1 cellular context compared by ENCODE assay signal in the genomic region with DNA sequence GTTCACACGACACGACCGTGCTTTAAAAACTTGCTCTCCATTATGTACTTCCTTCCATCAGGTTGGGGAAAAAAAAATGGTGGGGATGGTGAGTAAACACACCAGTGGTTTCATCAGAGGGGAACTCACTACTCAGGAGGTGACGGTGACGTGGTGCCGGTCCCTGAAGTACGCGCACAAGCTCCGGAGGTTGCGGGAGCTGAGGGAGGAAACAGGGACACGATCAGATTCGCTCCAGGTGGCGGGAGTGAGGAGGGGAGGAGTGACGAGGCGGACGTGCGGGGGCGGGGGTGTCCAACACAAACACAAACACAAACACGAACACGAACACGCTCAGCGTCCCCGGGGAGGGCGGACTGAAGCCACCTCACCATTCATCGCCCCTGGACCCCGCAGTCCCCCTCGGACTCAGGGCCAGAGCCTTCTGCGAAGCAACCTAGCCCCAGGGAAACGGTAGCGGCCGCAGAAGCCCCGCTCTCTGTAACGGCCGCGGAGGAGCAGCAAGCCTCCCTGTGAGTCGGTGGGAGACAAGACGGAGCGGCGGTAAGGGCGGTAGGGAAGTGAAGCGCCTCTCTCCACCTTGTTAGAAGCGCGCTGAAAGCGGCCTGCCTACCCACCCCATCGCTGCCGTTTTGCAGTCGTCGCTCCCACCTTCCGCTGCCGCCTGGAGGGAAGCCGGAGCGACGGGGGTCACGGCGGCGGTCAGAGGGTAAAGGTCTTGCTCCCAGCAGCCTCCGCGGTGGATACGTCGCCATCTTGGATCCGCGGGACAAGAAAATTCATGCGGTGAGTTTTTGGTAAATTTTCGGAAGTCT.
TF ChIP-seq lines count a peak whose summit lies in the region.

A gene with protein sequence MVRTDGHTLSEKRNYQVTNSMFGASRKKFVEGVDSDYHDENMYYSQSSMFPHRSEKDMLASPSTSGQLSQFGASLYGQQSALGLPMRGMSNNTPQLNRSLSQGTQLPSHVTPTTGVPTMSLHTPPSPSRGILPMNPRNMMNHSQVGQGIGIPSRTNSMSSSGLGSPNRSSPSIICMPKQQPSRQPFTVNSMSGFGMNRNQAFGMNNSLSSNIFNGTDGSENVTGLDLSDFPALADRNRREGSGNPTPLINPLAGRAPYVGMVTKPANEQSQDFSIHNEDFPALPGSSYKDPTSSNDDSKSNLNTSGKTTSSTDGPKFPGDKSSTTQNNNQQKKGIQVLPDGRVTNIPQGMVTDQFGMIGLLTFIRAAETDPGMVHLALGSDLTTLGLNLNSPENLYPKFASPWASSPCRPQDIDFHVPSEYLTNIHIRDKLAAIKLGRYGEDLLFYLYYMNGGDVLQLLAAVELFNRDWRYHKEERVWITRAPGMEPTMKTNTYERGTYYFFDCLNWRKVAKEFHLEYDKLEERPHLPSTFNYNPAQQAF (plus strand): TSS at position 739 of the 815 bp plus-strand sequence. CDS start 34,794 bp downstream, outside the sequence.

TF ChIP-seq in SK-N-SH treated with all-trans-retinoic acid at 6 μM for 48 hours, 23 proteins besides CTCF, POLR2A, EP300 and RAD21 (continued from another document):
- TF ChIP-seq, protein P1, sequence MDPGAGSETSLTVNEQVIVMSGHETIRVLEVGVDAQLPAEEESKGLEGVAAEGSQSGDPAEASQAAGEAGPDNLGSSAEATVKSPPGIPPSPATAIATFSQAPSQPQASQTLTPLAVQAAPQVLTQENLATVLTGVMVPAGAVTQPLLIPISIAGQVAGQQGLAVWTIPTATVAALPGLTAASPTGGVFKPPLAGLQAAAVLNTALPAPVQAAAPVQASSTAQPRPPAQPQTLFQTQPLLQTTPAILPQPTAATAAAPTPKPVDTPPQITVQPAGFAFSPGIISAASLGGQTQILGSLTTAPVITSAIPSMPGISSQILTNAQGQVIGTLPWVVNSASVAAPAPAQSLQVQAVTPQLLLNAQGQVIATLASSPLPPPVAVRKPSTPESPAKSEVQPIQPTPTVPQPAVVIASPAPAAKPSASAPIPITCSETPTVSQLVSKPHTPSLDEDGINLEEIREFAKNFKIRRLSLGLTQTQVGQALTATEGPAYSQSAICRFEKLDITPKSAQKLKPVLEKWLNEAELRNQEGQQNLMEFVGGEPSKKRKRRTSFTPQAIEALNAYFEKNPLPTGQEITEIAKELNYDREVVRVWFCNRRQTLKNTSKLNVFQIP (CRISPR knock-in tag; IDR thresholded peaks at IDR 0.05; ENCODE audit: borderline replicate concordance, low read depth) = no peak
- no peak for TF ChIP-seq TOX (CRISPR knock-in tag; IDR thresholded peaks at IDR 0.05; ENCODE audit: borderline replicate concordance)
- 0 out of 2 replicates have a peak, but pooled peaks have one; percentile 17 for TF ChIP-seq SNAI2 (CRISPR knock-in tag; IDR thresholded peaks at IDR 0.05)
- no peak for TF ChIP-seq RARB (CRISPR knock-in tag; IDR thresholded peaks at IDR 0.05)
- TF ChIP-seq ARNTL (CRISPR knock-in tag; IDR thresholded peaks at IDR 0.05; ENCODE audit: borderline replicate concordance, low read depth) = no peak
- no peak for TF ChIP-seq CSDC2 (CRISPR knock-in tag; IDR thresholded peaks at IDR 0.05)
- no peak for TF ChIP-seq ZNF565 (CRISPR knock-in tag; conservative IDR thresholded peaks at IDR 0.05; ENCODE audit: low read depth)
- 0 out of 2 replicates have a peak, but pooled peaks have one; percentile 45 for TF ChIP-seq ZFP3 (CRISPR knock-in tag; IDR thresholded peaks at IDR 0.05)
TF ChIP-seq in SK-N-SH treated with all-trans-retinoic acid at 6 μM for 48 hours: peak in this region for 4.
